Comparison of ENCODE assay signal across 8 cellular contexts in the genomic region with DNA sequence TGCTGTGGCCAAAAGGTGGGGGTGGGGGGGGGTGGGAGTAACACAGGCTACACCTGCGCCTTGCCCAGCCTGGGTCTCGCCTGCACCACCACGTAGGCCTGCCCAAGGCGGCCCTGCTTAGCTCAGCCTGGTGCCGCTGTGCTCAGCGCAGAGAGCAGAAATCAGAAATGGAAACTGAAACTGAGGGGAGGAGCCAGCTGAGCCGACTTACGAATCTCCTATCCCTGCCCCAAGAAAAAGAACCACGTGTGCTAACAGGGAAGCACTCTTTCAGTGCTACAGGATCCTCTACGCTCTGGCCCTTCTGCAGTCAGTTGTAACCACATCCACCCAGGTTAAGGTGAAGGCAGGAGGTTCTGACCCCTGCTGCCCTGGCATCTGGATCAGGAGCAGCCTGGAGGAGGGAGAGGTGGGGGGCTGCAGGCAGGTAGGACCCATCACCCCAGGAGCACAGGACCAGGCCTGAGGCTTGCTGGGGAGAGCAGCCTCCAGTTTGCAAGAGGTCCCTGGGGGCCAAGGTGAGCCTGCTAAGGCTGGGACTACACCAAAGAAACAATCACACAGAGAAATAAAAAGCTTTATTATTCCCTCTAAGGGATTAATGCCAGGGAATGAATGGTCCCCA. TPM values are rescaled to one million over a fixed set of nuclear protein-coding genes. Genes with fewer than 3 reads are reported as not detected.
DNase-seq lines count a peak whose midpoint lies in the region; ATAC-seq and FAIRE-seq lines count a peak whose summit lies in the region.

A gene (minus strand): TSS at position 163 of the 625 bp plus-strand sequence. CDS start 822 bp downstream, outside the sequence.

- DNase-seq in NCI-H226 = peak; percentile 88
- DNase-seq in activated CD8-positive, alpha-beta memory T cell treated with anti-CD3 and anti-CD28 coated beads for 24 hours = peak; percentile 87
- peak; percentile 79 for DNase-seq in myocyte (ENCODE audit: low read depth)
- peak; percentile 77 for DNase-seq in stimulated activated naive CD8-positive, alpha-beta T cell treated with anti-CD3 and anti-CD28 coated beads, Interleukin-15, Interleukin-2, amounts not matched to agents 100 U/mL and 50 U/mL, for 24 hours
- no peak for DNase-seq in NCI-H128 (lab: John Stamatoyannopoulos, UW; ENCODE audit: unreplicated experiment)

- peak; percentile 60 for ATAC-seq in GM18498 (IDR thresholded peaks at IDR 0.05; ENCODE audit: unreplicated experiment)
- peak; percentile 57 for ATAC-seq in HG02870 (IDR thresholded peaks at IDR 0.05; ENCODE audit: unreplicated experiment)
- ATAC-seq in stimulated activated naive CD8-positive, alpha-beta T cell treated with anti-CD3 and anti-CD28 coated beads, Interleukin-15, Interleukin-2, amounts not matched to agents 100 U/mL and 50 U/mL, for 24 hours = peak; percentile 84

- FAIRE-seq in endometrium (lab: Jason Lieb, UNC) = peak; percentile 68

RNA-seq across cellular contexts. Expression of the gene that starts here (rescaled TPM):
- 9.3 and 11.3 TPM in 2 replicates for total RNA-seq in myocyte
- 12.9 TPM for polyA plus RNA-seq in myocyte (2012)
